In the genomic region with DNA sequence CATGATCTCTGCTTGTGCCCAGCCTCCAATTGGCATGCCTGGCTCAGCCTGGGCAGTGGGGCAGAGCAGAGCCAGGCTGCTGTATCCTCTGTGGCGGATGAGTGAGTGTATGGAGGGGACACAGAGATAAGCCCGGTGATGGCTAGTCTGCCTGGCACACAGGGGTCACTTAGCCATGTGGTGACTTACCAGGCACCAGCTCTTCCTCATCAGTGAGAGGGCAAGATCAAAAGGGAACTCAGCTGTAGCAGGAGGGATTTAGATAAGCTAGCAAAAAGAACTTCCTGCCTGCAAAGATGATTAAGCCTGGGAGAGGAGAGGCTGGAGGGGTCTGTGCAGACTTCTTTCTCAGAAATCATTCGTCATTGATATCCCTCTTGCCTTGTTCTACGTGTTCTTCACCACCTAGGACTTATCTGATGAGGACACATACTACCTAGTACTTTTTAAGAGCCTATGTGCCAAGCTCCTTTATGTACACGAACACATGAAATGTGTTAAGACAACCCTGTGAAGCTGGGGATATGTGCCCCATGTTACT, we compare ENCODE assay signal across 9 cellular contexts. TPM values are rescaled to one million over a fixed set of nuclear protein-coding genes. Genes with fewer than 3 reads are reported as not detected.
DNase-seq lines count a peak whose midpoint lies in the region; ATAC-seq, FAIRE-seq and TF ChIP-seq lines count a peak whose summit lies in the region.
"Had no signal": no experiment of that assay in that cellular context is flagged by ENCODE, and none has a peak within 500 bp of the region (broad histone marks: within the 10 kb centered on the region; RNA-seq: fewer than 3 reads in every experiment).

No MANE protein-coding gene starts in this region.

- POLR2A ChIA-PET in OCI-LY7 (lab: Charles Lee) (interaction anchor here (0.8 to 1.5 kb wide), 5 partner anchors 9 to 677 kb away, joined by 3 to 8 read pairs (median 3); a partner anchor contains a TSS), GM12878 (lab: Charles Lee) (interaction anchor here (0.6 to 4.1 kb wide), 3 partner anchors 11 to 134 kb away, joined by 4 to 26 read pairs (median 5); no protein-coding TSS in a partner anchor)

- H3K9ac ChIP-seq in GM12878 (ENCODE audit: control insufficient read depth, insufficient read depth, low read length) (no peak overlapping the region), neuronal stem cell (ENCODE audit: low read depth, low read length, poor library complexity) (no peak overlapping the region)

- in situ Hi-C loops in GM12878 (cut with MboI), result no loop called here

- H2AFZ ChIP-seq in OCI-LY7 (ENCODE audit: low read length) (no peak overlapping the region), GM12878 (ENCODE audit: control insufficient read depth, low read depth, low read length) (no peak overlapping the region), neuronal stem cell (ENCODE audit: low read length) (no peak overlapping the region)

- H3K18ac ChIP-seq in neuronal stem cell (ENCODE audit: low read length), result no peak overlapping the region

- no peak overlapping the region for H4K91ac ChIP-seq in neuronal stem cell (ENCODE audit: low read depth, low read length, poor library complexity)

- H2BK12ac ChIP-seq in neuronal stem cell (ENCODE audit: low read length), result no peak overlapping the region

- H3K9me3 ChIP-seq in OCI-LY7 (ENCODE audit: low read length) (no peaks in the 10 kb centered on the region), GM12878 (replicated peaks; ENCODE audit: control insufficient read depth, insufficient read depth, low read length) (no peaks in the 10 kb centered on the region), neuronal stem cell (replicated peaks in 1 of 2; ENCODE audit: control insufficient read depth in 2 of 2, insufficient read depth in 1 of 2, low read depth in 1 of 2, low read length in 2 of 2) (no peaks in the 10 kb centered on the region), gastroesophageal sphincter (no peaks in the 10 kb centered on the region)

- TF ChIP-seq EP300 in GM12878 (IDR thresholded peaks at IDR 0.05; ENCODE audit: borderline replicate concordance in 1 of 2, control insufficient read depth in 1 of 2, low read depth in 2 of 2, low read length in 2 of 2) (no peak), gastroesophageal sphincter (IDR thresholded peaks at IDR 0.05) (no peak)

- no peaks in the 10 kb centered on the region for H3K79me1 ChIP-seq in neuronal stem cell (ENCODE audit: low read depth, low read length)

- TF ChIP-seq CTCF in HL-60 (IDR thresholded peaks at IDR 0.05; ENCODE audit: insufficient read depth, low read length) (no peak), OCI-LY7 (conservative IDR thresholded peaks at IDR 0.05; ENCODE audit: low read length) (no peak), GM12878 (IDR thresholded peaks at IDR 0.05 in 2 of 3, conservative IDR thresholded peaks at IDR 0.05 in 1 of 3; ENCODE audit: control insufficient read depth in 2 of 3, extremely low read depth in 1 of 3, insufficient read depth in 1 of 3, low read depth in 3 of 3, low read length in 3 of 3) (no peak), gastroesophageal sphincter (IDR thresholded peaks at IDR 0.05) (no peak)

- no peak overlapping the region for H4K8ac ChIP-seq in neuronal stem cell (ENCODE audit: low read depth, low read length)

- no peaks in the 10 kb centered on the region for H3K36me3 ChIP-seq in OCI-LY7 (ENCODE audit: insufficient read depth, low read length)
- H3K36me3 ChIP-seq in GM12878 (ENCODE audit: control insufficient read depth in 2 of 2, insufficient read depth in 2 of 2, low read length in 1 of 2), result peaks cover 0 to 2% of the 10 kb centered on the region in 2 experiments; a peak in 1 of 4 replicates
- H3K36me3 ChIP-seq in neuronal stem cell (replicated peaks in 1 of 2; ENCODE audit: control insufficient read depth in 2 of 2, insufficient read depth in 2 of 2, low read length in 2 of 2), result peaks cover 0 to 1% of the 10 kb centered on the region in 2 donors
- no peaks in the 10 kb centered on the region for H3K36me3 ChIP-seq in gastroesophageal sphincter

- H2AK5ac ChIP-seq in neuronal stem cell (ENCODE audit: low read depth, low read length), result no peak overlapping the region

- H2BK120ac ChIP-seq in neuronal stem cell (ENCODE audit: low read depth, low read length), result no peak overlapping the region

- DNase-seq in HL-60 (ENCODE audit: low read depth in 1 of 2, low spot score in 1 of 2) (peak in 1 of 2 experiments; percentile 53), OCI-LY7 (ENCODE audit: low spot score) (peak; percentile 15), GM12878 (ENCODE audit: low read depth, low spot score) (no peak), neuronal stem cell (ENCODE audit: low spot score) (no peak), medulla oblongata (ENCODE audit: extremely low spot score) (no peak), NCI-H1694 (lab: John Stamatoyannopoulos, UW) (no peak)

- SMC1A ChIA-PET in GM12878 (lab: Charles Lee; ENCODE audit: uncharacterized antibody, unreplicated experiment), result interaction anchor here (0.7 to 4.7 kb wide), 9 partner anchors 9 to 238 kb away, joined by 3 to 43 read pairs (median 4); no protein-coding TSS in a partner anchor

- H3K14ac ChIP-seq in neuronal stem cell (ENCODE audit: low read length), result no peak overlapping the region

- intact Hi-C loops in OCI-LY7 (cut with micrococcal nuclease; ENCODE audit: unreplicated experiment), result no loop called here
- intact Hi-C loops in GM12878 (cut with micrococcal nuclease; ENCODE audit: unreplicated experiment), result no loop called here

- BruUV-seq in OCI-LY7 (replicated peaks; lab: Mats Ljungman, UMichigan), result no TSS peak
- BruUV-seq in GM12878 (replicated peaks; lab: Mats Ljungman, UMichigan), result no TSS peak

- peaks cover 59% of the 10 kb centered on the region for H3K4me1 ChIP-seq in OCI-LY7 (ENCODE audit: insufficient read depth, low read length, poor library complexity, severe bottlenecking)
- peaks cover 47% of the 10 kb centered on the region for H3K4me1 ChIP-seq in GM12878 (ENCODE audit: control insufficient read depth, insufficient read depth, low read length)
- peaks cover 20 to 26% of the 10 kb centered on the region in 2 donors for H3K4me1 ChIP-seq in neuronal stem cell (ENCODE audit: control insufficient read depth in 2 of 2, insufficient read depth in 1 of 2, low read depth in 1 of 2, low read length in 2 of 2)
- peaks cover 0 to 28% (median 11%) of the 10 kb centered on the region in 3 donors for H3K4me1 ChIP-seq in gastroesophageal sphincter

- no peak overlapping the region for H3K4ac ChIP-seq in neuronal stem cell (ENCODE audit: low read length)

- H3K4me2 ChIP-seq in OCI-LY7 (ENCODE audit: low read length) (0 out of 2 replicates have a peak overlapping the region, but pooled peaks have one; percentile 12), GM12878 (ENCODE audit: control insufficient read depth, insufficient read depth) (peak overlapping the region; percentile 34; the same call in 1 of the 2 replicates), neuronal stem cell (ENCODE audit: insufficient read depth, low read length, poor library complexity, severe bottlenecking) (no peak overlapping the region)

- H2BK5ac ChIP-seq in neuronal stem cell (ENCODE audit: low read length), result no peak overlapping the region

- no peak overlapping the region for H2BK15ac ChIP-seq in neuronal stem cell (ENCODE audit: low read length)

- peak overlapping the region; percentile 16 for H3K23ac ChIP-seq in neuronal stem cell (ENCODE audit: low read depth, low read length, poor library complexity)

- 39% methylated on average over 5 of the region's 5 CpGs for WGBS in GM12878 (ENCODE audit: insufficient coverage, insufficient replicate concordance, low lambda C conversion rate, missing lambda C conversion rate)
- WGBS in neuronal stem cell (ENCODE audit: extremely low coverage in 2 of 2, insufficient read length in 2 of 2, insufficient replicate concordance in 1 of 2), 2 donors, result no CpG with 5 or more reads among the region's 5 CpGs
- 75 to 77% methylated on average over 3 to 4 of the region's 5 CpGs for WGBS in gastroesophageal sphincter (ENCODE audit: low coverage in 1 of 2), 2 donors

- H3K9me2 ChIP-seq in OCI-LY7 (ENCODE audit: insufficient read depth, low read length), result no peaks in the 10 kb centered on the region

- no peak for ATAC-seq in GM12878
- no peak for ATAC-seq in HG03460 (IDR thresholded peaks at IDR 0.05; ENCODE audit: unreplicated experiment)
- no peak for ATAC-seq in gastroesophageal sphincter
- ATAC-seq: WTC11 had no signal

- TF ChIP-seq POLR2A in GM12878 (IDR thresholded peaks at IDR 0.05; ENCODE audit: low read depth, low read length) (no peak), gastroesophageal sphincter (IDR thresholded peaks at IDR 0.05) (no peak)

- H3K27me3 ChIP-seq in HL-60 (ENCODE audit: insufficient read depth, poor library complexity, severe bottlenecking), result no peaks in the 10 kb centered on the region
- H3K27me3 ChIP-seq in GM12878 (replicated peaks in 1 of 2; ENCODE audit: control insufficient read depth in 2 of 2, insufficient read depth in 2 of 2, low read length in 1 of 2), result no peaks in the 10 kb centered on the region
- no peaks in the 10 kb centered on the region for H3K27me3 ChIP-seq in neuronal stem cell (ENCODE audit: control insufficient read depth in 3 of 3, insufficient read depth in 3 of 3, low read depth in 1 of 3, low read length in 3 of 3)
- peaks cover 46% of the 10 kb centered on the region for H3K27me3 ChIP-seq in gastroesophageal sphincter

- H3K27ac ChIP-seq in HL-60 (replicated peaks) (peak overlapping the region; percentile 47), OCI-LY7 (ENCODE audit: low read depth, low read length, poor library complexity, severe bottlenecking) (no peak overlapping the region), GM12878 (ENCODE audit: control insufficient read depth, insufficient read depth) (no peak overlapping the region), neuronal stem cell (replicated peaks; ENCODE audit: low read length) (no peak overlapping the region), gastroesophageal sphincter (no peak overlapping the region)

- RAD21 ChIA-PET in GM12878 (lab: Charles Lee; ENCODE audit: unreplicated experiment), result interaction anchor here (0.9 to 15.8 kb wide), 7 partner anchors 11 to 393 kb away, joined by 3 to 239 read pairs (median 5); a partner anchor contains a TSS

- H4K20me1 ChIP-seq in OCI-LY7 (ENCODE audit: insufficient read depth, low read length) (no peaks in the 10 kb centered on the region), GM12878 (ENCODE audit: control insufficient read depth, insufficient read depth) (no peaks in the 10 kb centered on the region)

- H3K4me3 ChIP-seq in HL-60 (replicated peaks; ENCODE audit: insufficient read depth, low read length), result no peak overlapping the region
- H3K4me3 ChIP-seq in OCI-LY7 (ENCODE audit: low read depth, low read length, poor library complexity, severe bottlenecking), result no peak overlapping the region
- no peak overlapping the region for H3K4me3 ChIP-seq in GM12878
- no peak overlapping the region for H3K4me3 ChIP-seq in neuronal stem cell (ENCODE audit: low read length in 2 of 2)
- H3K4me3 ChIP-seq in gastroesophageal sphincter, result no peak overlapping the region

- FAIRE-seq in GM12878 (lab: Jason Lieb, UNC), result no peak

- H3K79me2 ChIP-seq in OCI-LY7 (ENCODE audit: insufficient read depth, low read depth, low read length) (peaks cover 18% of the 10 kb centered on the region), GM12878 (ENCODE audit: control insufficient read depth, insufficient read depth, low read length) (peaks cover 34% of the 10 kb centered on the region)

- CTCF ChIA-PET in OCI-LY7 (lab: Charles Lee; ENCODE audit: unreplicated experiment), result interaction anchor here (0.6 to 1.3 kb wide), 4 partner anchors 9 to 36 kb away, joined by 3 to 12 read pairs (median 6); no protein-coding TSS in a partner anchor
- CTCF ChIA-PET in GM12878 (lab: Yijun Ruan, JAX), result interaction anchor here (0.8 to 16.7 kb wide), 11 partner anchors 11 to 393 kb away, joined by 3 to 250 read pairs (median 4); no protein-coding TSS in a partner anchor

- no peak for TF ChIP-seq RAD21 in GM12878 (IDR thresholded peaks at IDR 0.05; ENCODE audit: insufficient read depth, low read depth, low read length)

RNA-seq across cellular contexts. Expression of a gene that starts 7.9 kb away (rescaled TPM):
- total RNA-seq in OCI-LY7 (2014; rRNA removed; shearing (Covaris generic)), result 25.0 and 30.5 TPM in 2 replicates
- 65.7 and 72.5 TPM in 2 replicates for total RNA-seq in OCI-LY7 (2022)
- total RNA-seq in GM12878 (2013; cell fraction: nucleolus; rRNA removed), result 52.3 and 59.4 TPM in 2 replicates
- total RNA-seq in GM12878 (2014; rRNA removed), result 22.2 and 24.9 TPM in 2 replicates
- total RNA-seq in GM12878 (2014; rRNA removed; fragmentation: Illumina TruSeq; extraction: Trizol), result 13.5 and 16.1 TPM in 2 replicates
- 44.4 and 47.7 TPM in 2 replicates for total RNA-seq in GM12878 (2021)
- 4.4 TPM for polyA plus RNA-seq in GM12878 (2011; ENCODE audit: low read depth)
- 6.2 and 9.2 TPM in 2 replicates for polyA plus RNA-seq in GM12878 (2011; rRNA removed)
- 14.5 and 16.7 TPM in 2 replicates for polyA plus RNA-seq in GM12878 (2011; cell fraction: cytosol; rRNA removed)
- polyA plus RNA-seq in GM12878 (2011; cell fraction: nucleus; rRNA removed), result 55.4 and 74.8 TPM in 2 replicates
- 8.4 and 9.0 TPM in 2 replicates for polyA plus RNA-seq in GM12878 (2012)
- polyA plus RNA-seq in GM12878 (2014; fragmentation: Illumina TruSeq; extraction: Trizol), result 13.1 and 24.3 TPM in 2 replicates
- polyA plus RNA-seq in GM12878 (2014; fragmentation: Nextera tagmentation; extraction: Ambion mirVana), result 1 to 10 TPM; 2.3 to 2.9 TPM
- 33.3 and 36.8 TPM in 2 replicates for polyA plus RNA-seq in GM12878 (2014; rRNA removed)
- polyA plus RNA-seq in GM12878 (2016; fragmentation: Nextera tagmentation; extraction: Ambion mirVana), result 1 to 10 TPM; 4.4 to 5.2 TPM
- polyA minus RNA-seq in GM12878 (2011; rRNA and poly(A)+ RNA removed), result 18.2 and 29.6 TPM in 2 replicates
- 11.2 and 11.9 TPM in 2 replicates for polyA minus RNA-seq in GM12878 (2011; cell fraction: cytosol; rRNA and poly(A)+ RNA removed)
- 21.9 and 39.5 TPM in 2 replicates for polyA minus RNA-seq in GM12878 (2011; cell fraction: nucleus; rRNA and poly(A)+ RNA removed)
- polyA plus RNA-seq in neuronal stem cell (2013, experiment 1 of 2), result 8.0 TPM
- 8.0 TPM for polyA plus RNA-seq in neuronal stem cell (2013, experiment 2 of 2)
- total RNA-seq in gastroesophageal sphincter, result 1 to 10 TPM; 1.2 to 1.9 (median 1.6) TPM

Comparison
In these comparisons a context has a peak if more than half of its experiments do, and no peak if none do; other contexts are left out.
1. RNA of a gene that starts 7.9 kb away (total RNA-seq): 25.0 to 72.5 TPM in OCI-LY7 and 13.5 to 59.4 TPM in GM12878; 1.2 to 1.9 TPM in gastroesophageal sphincter; every median in the first group is over 4 times any median in the second.